8 cellular contexts compared by ENCODE assay signal in genomic region chr21:46228345-46229051, GRCh38. TPM values are rescaled to one million over a fixed set of nuclear protein-coding genes. Genes with fewer than 3 reads are reported as not detected.
A peak's percentile ranks its signal among the peaks of the same experiment; 100 is the strongest.
DNase-seq lines count a peak whose midpoint lies in the region; ATAC-seq and TF ChIP-seq lines count a peak whose summit lies in the region.

TSS of gene LSS (minus strand) at chr21:46228774. CDS start at chr21:46228745, 29 bp downstream.

- POLR2A ChIA-PET in CD4-positive, alpha-beta memory T cell (lab: Charles Lee; ENCODE audit: partially characterized antibody), result interaction anchor here (0.6 to 2.3 kb wide), 3 partner anchors 25 to 94 kb away, joined by 3 to 5 read pairs (median 3); no protein-coding TSS in a partner anchor

- peak within 1 kb of the TSS; percentile 65 to 72 for H3K4me3 ChIP-seq in CD4-positive, alpha-beta memory T cell (ENCODE audit: low read length in 2 of 2)
- H3K4me3 ChIP-seq in ectodermal cell (ENCODE audit: insufficient read depth, low read depth, low read length) (peak within 1 kb of the TSS; percentile 71), lower lobe of right lung (peak within 1 kb of the TSS; percentile 88)

- H3K27me3 Mint-ChIP-seq in CD4-positive, alpha-beta memory T cell, result no peaks in the 10 kb centered on the region

- CTCF ChIA-PET in CD4-positive, alpha-beta memory T cell (lab: Charles Lee; ENCODE audit: partially characterized antibody), result interaction anchor here (1.3 kb wide), 1 partner anchor 97 kb away, joined by 3 read pairs; a partner anchor contains a TSS

- peaks cover 28% of the 10 kb centered on the region for H3K4me1 ChIP-seq in CD4-positive, alpha-beta memory T cell (ENCODE audit: insufficient read depth, low read length)
- H3K4me1 ChIP-seq in ectodermal cell (ENCODE audit: control insufficient read depth, insufficient read depth, low read length), result peaks cover 5% of the 10 kb centered on the region
- peaks cover 33% of the 10 kb centered on the region for H3K4me1 ChIP-seq in lower lobe of right lung

- H3K4me1 Mint-ChIP-seq in CD4-positive, alpha-beta memory T cell, result peaks cover 30 to 56% (median 44%) of the 10 kb centered on the region in 4 donors

- no peaks in the 10 kb centered on the region for H3K9me3 Mint-ChIP-seq in CD4-positive, alpha-beta memory T cell

- peak within 1 kb of the TSS; percentile 76 for H3K27ac ChIP-seq in CD4-positive, alpha-beta memory T cell (ENCODE audit: low read depth, low read length)
- H3K27ac ChIP-seq in ectodermal cell (ENCODE audit: insufficient read depth, low read depth, low read length, poor library complexity, severe bottlenecking) (peak within 1 kb of the TSS; percentile 58), lower lobe of right lung (peak within 1 kb of the TSS; percentile 85)

- intact Hi-C loops in CD4-positive, alpha-beta memory T cell (cut with micrococcal nuclease), result loop anchor here (1.0 to 5.0 kb wide), 4 partner anchors 41 to 256 kb away; partner anchors contain the start of gene PCNT
- intact Hi-C loops in lower lobe of right lung (cut with DNase I), result no loop called here

- peak within 1 kb of the TSS; percentile 91 to 98 (median 96) for H3K4me3 Mint-ChIP-seq in CD4-positive, alpha-beta memory T cell

- peak; percentile 96 to 98 (median 98) for DNase-seq in CD4-positive, alpha-beta memory T cell
- DNase-seq in HS-5 (ENCODE audit: low read depth) (peak; percentile 70), NK-92 (lab: John Stamatoyannopoulos, UW; ENCODE audit: unreplicated experiment) (peak; percentile 92), lower lobe of right lung (peak; percentile 99)
- DNase-seq in activated CD8-positive, alpha-beta memory T cell treated with anti-CD3 and anti-CD28 coated beads for 1 hour (ENCODE audit: extremely low read depth in 1 of 2, low read depth in 1 of 2), result peak; percentile 95 to 98
- peak; percentile 90 to 99 (median 96) for DNase-seq in stimulated activated CD4-positive, alpha-beta T cell treated with anti-CD3 and anti-CD28 coated beads, TNF-alpha, amount 100 ng/mL, for 1 hour (ENCODE audit: low read depth in 3 of 3, low spot score in 1 of 3)

- TF ChIP-seq CTCF in lower lobe of right lung (IDR thresholded peaks at IDR 0.05), result no peak

- peaks cover 7 to 15% of the 10 kb centered on the region in 2 donors for H3K36me3 Mint-ChIP-seq in CD4-positive, alpha-beta memory T cell

- no peaks in the 10 kb centered on the region for H3K9me3 ChIP-seq in CD4-positive, alpha-beta memory T cell (ENCODE audit: control insufficient read depth in 1 of 2, low read length in 2 of 2)
- H3K9me3 ChIP-seq in ectodermal cell (ENCODE audit: control insufficient read depth, low read length) (peaks cover 5% of the 10 kb centered on the region), lower lobe of right lung (no peaks in the 10 kb centered on the region)

- no peaks in the 10 kb centered on the region for H3K27me3 ChIP-seq in CD4-positive, alpha-beta memory T cell (ENCODE audit: insufficient read depth, low read length)
- H3K27me3 ChIP-seq in ectodermal cell (ENCODE audit: control insufficient read depth, insufficient read depth, low read length, poor library complexity, severe bottlenecking), result no peaks in the 10 kb centered on the region
- no peaks in the 10 kb centered on the region for H3K27me3 ChIP-seq in lower lobe of right lung (ENCODE audit: low read depth)

- peaks cover 2% of the 10 kb centered on the region for H3K36me3 ChIP-seq in CD4-positive, alpha-beta memory T cell (ENCODE audit: insufficient read depth, low read length)
- peaks cover 34% of the 10 kb centered on the region for H3K36me3 ChIP-seq in ectodermal cell (ENCODE audit: control insufficient read depth, insufficient read depth, low read length)
- peaks cover 13% of the 10 kb centered on the region for H3K36me3 ChIP-seq in lower lobe of right lung

- ATAC-seq in GM19468 (IDR thresholded peaks at IDR 0.05; ENCODE audit: extremely low read depth, unreplicated experiment) (peak; percentile 70), lower lobe of right lung (peak; percentile 95 to 97)

- peak within 1 kb of the TSS; percentile 61 to 99 (median 97) for H3K27ac Mint-ChIP-seq in CD4-positive, alpha-beta memory T cell

- 0% methylated on average over 69 to 73 of the region's 77 CpGs for WGBS in ectodermal cell, 2 experiments

RNA-seq across cellular contexts. Expression of gene LSS, which starts in this region (rescaled TPM):
- total RNA-seq in CD4-positive, alpha-beta memory T cell, result 10 to 100 TPM; 53.2 to 54.5 TPM
- 10 to 100 TPM; 15.3 to 16.9 TPM for polyA plus RNA-seq in CD4-positive, alpha-beta memory T cell
- 65.6 TPM for polyA plus RNA-seq in ectodermal cell (2013, experiment 1 of 4)
- 66.0 TPM for polyA plus RNA-seq in ectodermal cell (2013, experiment 2 of 4)
- 34.4 TPM for polyA plus RNA-seq in ectodermal cell (2013, experiment 3 of 4)
- polyA plus RNA-seq in ectodermal cell (2013, experiment 4 of 4), result 36.4 TPM
- total RNA-seq in lower lobe of right lung, result 91.0 TPM

Comparison
In these comparisons a context has a peak if more than half of its experiments do, and no peak if none do; other contexts are left out.
1. Peak in every context shown above with its lines: DNase-seq, ATAC-seq, H3K4me3 ChIP-seq and H3K27ac ChIP-seq.